ENCODE assay signal across 17 cellular contexts in genomic region chr3:128413413-128414205, GRCh38. TPM values are rescaled to one million over a fixed set of nuclear protein-coding genes. Genes with fewer than 3 reads are reported as not detected.
A peak's percentile ranks its signal among the peaks of the same experiment; 100 is the strongest.
DNase-seq lines count a peak whose midpoint lies in the region; FAIRE-seq and TF ChIP-seq lines count a peak whose summit lies in the region.
"Had no signal": no experiment of that assay in that cellular context is flagged by ENCODE, and none has a peak within 500 bp of the region (broad histone marks: within the 10 kb centered on the region; RNA-seq: fewer than 3 reads in every experiment).

No MANE protein-coding gene starts in this region.

- no peak for TF ChIP-seq RAD21 in H1 (IDR thresholded peaks at IDR 0.05 in 1 of 2, conservative IDR thresholded peaks at IDR 0.05 in 1 of 2; ENCODE audit: low read depth in 2 of 2, low read length in 2 of 2)

- peak overlapping the region; percentile 81; the same call in 1 of the 2 replicates for H2BK15ac ChIP-seq in H1 (ENCODE audit: low read length)
- peak overlapping the region; percentile 81 for H2BK15ac ChIP-seq in neuronal stem cell (ENCODE audit: low read length)

- H3K36me3 ChIP-seq in HEK293 (ENCODE audit: control insufficient read depth in 2 of 2, insufficient read depth in 1 of 2, low read length in 2 of 2) (no peaks in the 10 kb centered on the region), H1 (ENCODE audit: control insufficient read depth in 2 of 4, insufficient read depth in 4 of 4, low read length in 3 of 4) (no peaks in the 10 kb centered on the region), neuronal stem cell (replicated peaks in 1 of 2; ENCODE audit: control insufficient read depth in 2 of 2, insufficient read depth in 2 of 2, low read length in 2 of 2) (no peaks in the 10 kb centered on the region)

- H2BK20ac ChIP-seq in H1 (ENCODE audit: low read length): no peak overlapping the region

- no peak for FAIRE-seq in H1 (lab: Jason Lieb, UNC)
- FAIRE-seq: GM12878, GM18507, H54 had no signal

- H2AK5ac ChIP-seq in H1 (ENCODE audit: low read depth, low read length) (peak overlapping the region; percentile 28; the same call in 1 of the 2 replicates), neuronal stem cell (ENCODE audit: low read depth, low read length) (peak overlapping the region; percentile 99)

- H3K79me1 ChIP-seq in H1 (ENCODE audit: low read depth, low read length): no peaks in the 10 kb centered on the region
- peaks cover 1% of the 10 kb centered on the region for H3K79me1 ChIP-seq in neuronal stem cell (ENCODE audit: low read depth, low read length)

- H3K4ac ChIP-seq in H1 (replicated peaks; ENCODE audit: insufficient read length, low read depth, low read length): no peak overlapping the region
- peak overlapping the region; percentile 10 for H3K4ac ChIP-seq in neuronal stem cell (ENCODE audit: low read length)

- H3K23me2 ChIP-seq in H1 (ENCODE audit: low read depth, low read length): peaks cover 2% of the 10 kb centered on the region; the same call in 1 of the 2 replicates

- peak overlapping the region; percentile 13 for H3K56ac ChIP-seq in H1 (replicated peaks; ENCODE audit: insufficient read length, low read depth, low read length)

- H4K91ac ChIP-seq in H1 (replicated peaks; ENCODE audit: insufficient read length, low read length): peak overlapping the region; percentile 77
- no peak overlapping the region for H4K91ac ChIP-seq in neuronal stem cell (ENCODE audit: low read depth, low read length, poor library complexity)

- peak overlapping the region; percentile 19 for H4K5ac ChIP-seq in H1 (ENCODE audit: insufficient read length, low read depth, low read length)

- H3K9me3 ChIP-seq in HEK293 (ENCODE audit: control insufficient read depth, insufficient read depth, low read depth, low read length) (no peaks in the 10 kb centered on the region), H1 (ENCODE audit: insufficient read depth in 2 of 2, low read depth in 1 of 2, low read length in 1 of 2) (no peaks in the 10 kb centered on the region), neuronal stem cell (replicated peaks in 1 of 2; ENCODE audit: control insufficient read depth in 2 of 2, insufficient read depth in 1 of 2, low read depth in 1 of 2, low read length in 2 of 2) (no peaks in the 10 kb centered on the region)

- H2BK120ac ChIP-seq in H1 (replicated peaks; ENCODE audit: low read depth, low read length) (peak overlapping the region; percentile 84), neuronal stem cell (ENCODE audit: low read depth, low read length) (peak overlapping the region; percentile 52)

- TF ChIP-seq CTCF in HEK293 (tag by site-specific recombination; IDR thresholded peaks at IDR 0.05): no peak
- no peak for TF ChIP-seq CTCF in H1 (IDR thresholded peaks at IDR 0.05; ENCODE audit: control extremely low read depth in 1 of 3, insufficient read depth in 1 of 3, low read depth in 1 of 3, low read length in 3 of 3)

- H3K4me2 ChIP-seq in H1 (ENCODE audit: insufficient read depth in 1 of 2, low read depth in 2 of 2, low read length in 2 of 2) (0 out of 4 replicates have a peak overlapping the region, but pooled peaks have one; percentile 14 to 31), neuronal stem cell (ENCODE audit: insufficient read depth, low read length, poor library complexity, severe bottlenecking) (no peak overlapping the region)

- CTCF ChIA-PET in HEK293 (lab: Yijun Ruan, JAX) (no interaction called here), H1 (lab: Charles Lee; ENCODE audit: partially characterized antibody) (interaction anchor here (0.7 to 2.8 kb wide), 7 partner anchors 11 to 130 kb away, joined by 3 to 19 read pairs (median 4); no protein-coding TSS in a partner anchor)

- no peaks in the 10 kb centered on the region; a peak in 1 of 7 replicates for H3K27me3 ChIP-seq in H1 (replicated peaks in 1 of 4; ENCODE audit: control insufficient read depth in 3 of 4, extremely low read depth in 1 of 4, insufficient read depth in 3 of 4, low read length in 3 of 4)
- H3K27me3 ChIP-seq in neuronal stem cell (ENCODE audit: control insufficient read depth in 3 of 3, insufficient read depth in 3 of 3, low read depth in 1 of 3, low read length in 3 of 3): no peaks in the 10 kb centered on the region

- H2BK12ac ChIP-seq in H1 (ENCODE audit: low read depth, low read length): peak overlapping the region; percentile 90; the same call in 1 of the 2 replicates
- H2BK12ac ChIP-seq in neuronal stem cell (ENCODE audit: low read length): peak overlapping the region; percentile 88

- H3K23ac ChIP-seq in H1 (ENCODE audit: insufficient read length) (no peak overlapping the region), neuronal stem cell (ENCODE audit: low read depth, low read length, poor library complexity) (peak overlapping the region; percentile 86)

- no peak overlapping the region for H3K27ac ChIP-seq in HEK293 (ENCODE audit: extremely low read depth, low read depth, low read length)
- no peak overlapping the region; the same call in 1 of the 2 replicates for H3K27ac ChIP-seq in H1 (ENCODE audit: low read depth, low read length)
- no peak overlapping the region for H3K27ac ChIP-seq in neuronal stem cell (replicated peaks; ENCODE audit: low read length)
- H3K27ac ChIP-seq: 22Rv1 had no signal

- POLR2A ChIA-PET in HEK293 (lab: Yijun Ruan, JAX) (no interaction called here), H1 (lab: Charles Lee; ENCODE audit: partially characterized antibody) (interaction anchor here (0.9 to 1.0 kb wide), 2 partner anchors 10 to 19 kb away, joined by 3 to 5 read pairs; no protein-coding TSS in a partner anchor)

- DNase-seq in DMS 273 (lab: John Stamatoyannopoulos, UW; ENCODE audit: unreplicated experiment) (peak; percentile 43), DMS 273 treated with DMSO at 0.1 percent for 48 hours (lab: John Stamatoyannopoulos, UW) (no peak), H1 (ENCODE audit: low read depth in 1 of 2, low spot score in 2 of 2) (no peak), neuronal stem cell (ENCODE audit: low spot score) (no peak), NCI-H526 treated with DMSO at 0.1 percent for 48 hours (lab: John Stamatoyannopoulos, UW) (no peak), UCSD-AML1 (lab: John Stamatoyannopoulos, UW; ENCODE audit: unreplicated experiment) (no peak)
- DNase-seq: DMS79, Karpas-422 had no signal

- no peaks in the 10 kb centered on the region for H4K20me1 ChIP-seq in H1 (replicated peaks in 1 of 2; ENCODE audit: control insufficient read depth in 1 of 2, insufficient read depth in 2 of 2, low read length in 2 of 2)

- no peak for TF ChIP-seq POLR2A in H1 (IDR thresholded peaks at IDR 0.05; ENCODE audit: control extremely low read depth in 1 of 2, low read depth in 2 of 2, low read length in 2 of 2)

- H3K9ac ChIP-seq in H1 (replicated peaks in 1 of 4; ENCODE audit: extremely low read depth in 1 of 4, low read depth in 3 of 4, low read length in 3 of 4) (no peak overlapping the region), neuronal stem cell (ENCODE audit: low read depth, low read length, poor library complexity) (peak overlapping the region; percentile 47)

- H3K4me3 ChIP-seq in HEK293 (ENCODE audit: low read depth, low read length): no peak overlapping the region
- no peak overlapping the region for H3K4me3 ChIP-seq in H1 (ENCODE audit: extremely low read depth in 1 of 4, insufficient read depth in 2 of 4, low read depth in 3 of 4, low read length in 4 of 4)
- H3K4me3 ChIP-seq in neuronal stem cell (ENCODE audit: low read length in 2 of 2): peak overlapping the region in 1 of 2 donors; percentile 35
- H3K4me3 ChIP-seq: GM12878 had no signal

- H3K18ac ChIP-seq in H1 (ENCODE audit: extremely low read depth, low read length) (peak overlapping the region; percentile 71), neuronal stem cell (ENCODE audit: low read length) (peak overlapping the region; percentile 94)

- H3K4me1 ChIP-seq in HEK293 (ENCODE audit: control insufficient read depth, insufficient read depth, low read length) (no peaks in the 10 kb centered on the region), H1 (replicated peaks in 1 of 4; ENCODE audit: control insufficient read depth in 3 of 4, insufficient read depth in 4 of 4, low read length in 3 of 4) (peaks cover 0 to 24% (median 17%) of the 10 kb centered on the region in 4 experiments; a peak in 6 of 7 replicates), neuronal stem cell (ENCODE audit: control insufficient read depth in 2 of 2, insufficient read depth in 1 of 2, low read depth in 1 of 2, low read length in 2 of 2) (peaks cover 2 to 21% of the 10 kb centered on the region in 2 donors)

- 87% methylated on average over 23 of the region's 24 CpGs; no CpG with 5 or more reads in 1 of the 2 experiments for WGBS in H1 (ENCODE audit: extremely low coverage in 1 of 2, insufficient coverage in 1 of 2, insufficient read length in 1 of 2, insufficient replicate concordance in 2 of 2, low coverage in 1 of 2, low lambda C conversion rate in 2 of 2, missing lambda C conversion rate in 1 of 2), 2 experiments
- WGBS in neuronal stem cell (ENCODE audit: extremely low coverage in 2 of 2, insufficient read length in 2 of 2, insufficient replicate concordance in 1 of 2), 2 donors: no CpG with 5 or more reads among the region's 24 CpGs

- no peaks in the 10 kb centered on the region for H3K79me2 ChIP-seq in H1 (ENCODE audit: control insufficient read depth in 1 of 2, insufficient read depth in 2 of 2, low read length in 2 of 2)

- H2AFZ ChIP-seq in H1 (ENCODE audit: low read length) (no peak overlapping the region), neuronal stem cell (ENCODE audit: low read length) (no peak overlapping the region)

- TF ChIP-seq EP300 in H1 (IDR thresholded peaks at IDR 0.05; ENCODE audit: borderline replicate concordance in 1 of 2, low read depth in 2 of 2, low read length in 2 of 2): no peak

- H4K8ac ChIP-seq in H1 (ENCODE audit: extremely low read depth, insufficient read depth, low read length) (peak overlapping the region; percentile 82), neuronal stem cell (ENCODE audit: low read depth, low read length) (no peak overlapping the region)

- H2BK5ac ChIP-seq in H1 (ENCODE audit: low read depth, low read length) (peak overlapping the region; percentile 66), neuronal stem cell (ENCODE audit: low read length) (peak overlapping the region; percentile 60)

- H3K14ac ChIP-seq in H1 (ENCODE audit: insufficient read length) (no peak overlapping the region), neuronal stem cell (ENCODE audit: low read length) (no peak overlapping the region)

TF ChIP-seq in H1, 55 proteins besides CTCF, POLR2A, EP300 and RAD21 (continues in another document):
- TF ChIP-seq CBX8 (IDR thresholded peaks at IDR 0.05; ENCODE audit: borderline replicate concordance, low read depth, low read length): no peak

RNA-seq across cellular contexts. Expression of gene DNAJB8, which starts 53.1 kb away (rescaled TPM):
- total RNA-seq in H1 (2021; fragmentation: NEBNext Ultra II Directional; extraction: Animal tissue kit (Norgen Biotek cat#: 25700)): not detected in 2 replicates
- not detected in 2 replicates for polyA plus RNA-seq in H1 (2011; rRNA removed)
- polyA plus RNA-seq in H1 (2011; cell fraction: cytosol; rRNA removed): not detected
- polyA plus RNA-seq in H1 (2011; cell fraction: nucleus; rRNA removed): not detected
- polyA plus RNA-seq in H1 (2012, experiment 1 of 2): not detected in 4 replicates
- polyA plus RNA-seq in H1 (2012, experiment 2 of 2): not detected
- polyA plus RNA-seq in H1 (2013, experiment 1 of 2): not detected
- polyA plus RNA-seq in H1 (2013, experiment 2 of 2): not detected
- not detected in 2 replicates for polyA minus RNA-seq in H1 (2011; rRNA and poly(A)+ RNA removed)
- polyA minus RNA-seq in H1 (2011; cell fraction: cytosol; rRNA and poly(A)+ RNA removed): not detected
- not detected for polyA minus RNA-seq in H1 (2011; cell fraction: nucleus; rRNA and poly(A)+ RNA removed)
- not detected for polyA plus RNA-seq in neuronal stem cell (2013, experiment 1 of 2)
- polyA plus RNA-seq in neuronal stem cell (2013, experiment 2 of 2): not detected
- total RNA-seq: A673, G401, GM12878, HT1080 had no signal
- polyA plus RNA-seq: BJ, GM12878 had no signal
